Comparison of ENCODE assay signal across 10 cellular contexts in the genomic region with DNA sequence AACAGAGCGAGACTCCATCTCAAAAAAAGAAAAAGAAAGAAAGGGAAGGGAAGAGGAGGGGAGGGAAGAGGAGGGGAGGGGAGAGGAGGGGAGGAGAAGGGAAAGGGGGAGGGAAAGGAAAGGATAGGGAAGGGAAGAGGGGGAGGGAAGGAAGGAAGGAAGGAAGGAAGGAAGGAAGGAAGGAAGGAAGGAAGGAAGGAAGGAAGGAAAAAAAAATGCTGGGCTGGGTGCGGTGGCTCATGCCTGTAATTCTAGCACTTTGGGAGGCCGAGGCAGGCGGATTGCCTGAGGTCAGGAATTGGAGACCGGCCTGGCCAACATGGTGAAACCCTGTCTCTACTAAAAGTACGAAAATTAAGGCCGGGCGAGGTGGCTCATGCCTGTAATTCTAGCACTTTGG. TPM values are rescaled to one million over a fixed set of nuclear protein-coding genes. Genes with fewer than 3 reads are reported as not detected.
"Had no signal": no experiment of that assay in that cellular context is flagged by ENCODE, and none has a peak within 500 bp of the region (broad histone marks: within the 10 kb centered on the region; RNA-seq: fewer than 3 reads in every experiment).

No MANE protein-coding gene starts in this region.

RNA-seq across cellular contexts. Expression of a gene that starts 30.9 kb away (rescaled TPM):
- total RNA-seq: activated B cell treated with CpG ODN at 0.5 μM for 24 hours; activated CD4-positive, alpha-beta memory T cell treated with anti-CD3 and anti-CD28 coated beads for 36 hours; activated CD4-positive, alpha-beta T cell treated with anti-CD3 and anti-CD28 coated beads for 36 hours; activated CD4-positive, alpha-beta T cell treated with anti-CD3 and anti-CD28 coated beads, Interleukin-2, amount 10 ng/mL, durations not matched to agents 24 days and 14 days; activated CD4-positive, alpha-beta T cell treated with anti-CD3 and anti-CD28 coated beads, Interleukin-2, amount 10 ng/mL, durations not matched to agents 7 days and 5 days; activated CD8-positive, alpha-beta T cell treated with anti-CD3 and anti-CD28 coated beads for 36 hours; activated CD8-positive, alpha-beta T cell treated with anti-CD3 and anti-CD28 coated beads, Interleukin-2, amount 10 ng/mL, durations not matched to agents 7 days and 5 days; T-cell; T-helper 1 cell treated with Interleukin-12 subunit alpha and Interleukin-12 subunit beta and Interleukin-4 antibody, amounts not matched to agents 30 ng/mL and 1 ng/mL, for 36 hours; T-helper 2 cell treated with Interferon-gamma antibody and Interleukin-4, amounts not matched to agents 100 ng/mL and 5 ng/mL, for 36 hours had no signal
